In genomic region chr7:149529136-149529718, GRCh38 we compare ENCODE assay signal across 2 cellular contexts.
A peak's percentile ranks its signal among the peaks of the same experiment; 100 is the strongest.
TF ChIP-seq lines count a peak whose summit lies in the region.

No MANE protein-coding gene starts in this region.

TF ChIP-seq in A549, 52 proteins besides CTCF, POLR2A, EP300 and RAD21 (continued from another document):
- TF ChIP-seq REST (IDR thresholded peaks at IDR 0.05): no peak

TF ChIP-seq in HEK293, 187 proteins besides CTCF, POLR2A, EP300 and RAD21 (continued from another document and continues in another):
- TF ChIP-seq ZNF639 (tag by site-specific recombination; IDR thresholded peaks at IDR 0.05): peak; percentile 73
- TF ChIP-seq MZF1 (tag by site-specific recombination; IDR thresholded peaks at IDR 0.05; ENCODE audit: borderline replicate concordance): no peak
- TF ChIP-seq ZIC2 (tag by site-specific recombination; IDR thresholded peaks at IDR 0.05): no peak
- TF ChIP-seq REST (tag by site-specific recombination; IDR thresholded peaks at IDR 0.05): no peak
- TF ChIP-seq KLF10 (tag by site-specific recombination; IDR thresholded peaks at IDR 0.05): no peak
- TF ChIP-seq ZBTB17 (tag by site-specific recombination; IDR thresholded peaks at IDR 0.05): no peak
- TF ChIP-seq ZNF23 (tag by site-specific recombination; IDR thresholded peaks at IDR 0.05; ENCODE audit: borderline replicate concordance): no peak
- no peak for TF ChIP-seq ZNF121 (tag by site-specific recombination; IDR thresholded peaks at IDR 0.05)
- TF ChIP-seq ZNF549 (tag by site-specific recombination; IDR thresholded peaks at IDR 0.05): peak; percentile 99
- TF ChIP-seq HOXC10 (CRISPR knock-in tag; IDR thresholded peaks at IDR 0.05): no peak
- TF ChIP-seq REPIN1 (tag by site-specific recombination; IDR thresholded peaks at IDR 0.05; ENCODE audit: low read depth): no peak
- no peak for TF ChIP-seq ZNF514 (tag by site-specific recombination; IDR thresholded peaks at IDR 0.05)
- TF ChIP-seq ZNF211 (tag by site-specific recombination; IDR thresholded peaks at IDR 0.05; ENCODE audit: low read depth): no peak; the same call in 1 of the 2 replicates
- no peak for TF ChIP-seq PATZ1 (tag by site-specific recombination; IDR thresholded peaks at IDR 0.05)
- TF ChIP-seq GLIS1 (tag by site-specific recombination; IDR thresholded peaks at IDR 0.05): no peak
- peak; percentile 100 for TF ChIP-seq ZNF280D (tag by site-specific recombination; IDR thresholded peaks at IDR 0.05)
- no peak for TF ChIP-seq ZFHX2 (tag by site-specific recombination; conservative IDR thresholded peaks at IDR 0.05)
- TF ChIP-seq ZNF423 (tag by site-specific recombination; IDR thresholded peaks at IDR 0.05): no peak
- TF ChIP-seq ZNF175 (tag by site-specific recombination; IDR thresholded peaks at IDR 0.05): no peak
- TF ChIP-seq RBAK (tag by site-specific recombination; IDR thresholded peaks at IDR 0.05): no peak
- no peak for TF ChIP-seq ZSCAN5A (tag by site-specific recombination; IDR thresholded peaks at IDR 0.05)
- TF ChIP-seq ZNF398 (tag by site-specific recombination; IDR thresholded peaks at IDR 0.05): no peak
- no peak for TF ChIP-seq ZNF155 (tag by site-specific recombination; IDR thresholded peaks at IDR 0.05)
- no peak for TF ChIP-seq ZNF18 (tag by site-specific recombination; IDR thresholded peaks at IDR 0.05)
- TF ChIP-seq ZNF292 (tag by site-specific recombination; IDR thresholded peaks at IDR 0.05; ENCODE audit: borderline replicate concordance, low read depth): no peak
- TF ChIP-seq ZNF513 (tag by site-specific recombination; IDR thresholded peaks at IDR 0.05): no peak
- no peak for TF ChIP-seq BCL11A (tag by site-specific recombination; IDR thresholded peaks at IDR 0.05; ENCODE audit: low read depth)
- TF ChIP-seq ZNF114 (tag by site-specific recombination; IDR thresholded peaks at IDR 0.05): no peak
- TF ChIP-seq ZBTB48 (tag by site-specific recombination; IDR thresholded peaks at IDR 0.05): no peak
- no peak for TF ChIP-seq ZNF138 (tag by site-specific recombination; IDR thresholded peaks at IDR 0.05; ENCODE audit: borderline replicate concordance)
- no peak for TF ChIP-seq ZNF202 (tag by site-specific recombination; IDR thresholded peaks at IDR 0.05; ENCODE audit: borderline replicate concordance)
- peak; percentile 69; the same call in 1 of the 2 replicates for TF ChIP-seq ZNF148 (tag by site-specific recombination; IDR thresholded peaks at IDR 0.05; ENCODE audit: borderline replicate concordance)
- TF ChIP-seq ZNF785 (tag by site-specific recombination; IDR thresholded peaks at IDR 0.05): no peak
- peak; percentile 97 for TF ChIP-seq SETDB1 (IDR thresholded peaks at IDR 0.05; ENCODE audit: insufficient read length, low read length)
- TF ChIP-seq ZNF610 (tag by site-specific recombination; IDR thresholded peaks at IDR 0.05; ENCODE audit: borderline replicate concordance): peak; percentile 61; the same call in 1 of the 2 replicates
- no peak for TF ChIP-seq ZNF214 (tag by site-specific recombination; IDR thresholded peaks at IDR 0.05; ENCODE audit: borderline replicate concordance)
- no peak for TF ChIP-seq ZNF48 (tag by site-specific recombination; IDR thresholded peaks at IDR 0.05)
- TF ChIP-seq GFI1B (tag by site-specific recombination; IDR thresholded peaks at IDR 0.05): no peak
- 0 out of 2 replicates have a peak, but pooled peaks have one; percentile 12 for TF ChIP-seq ZNF555 (tag by site-specific recombination; conservative IDR thresholded peaks at IDR 0.05)
